19 cellular contexts compared by ENCODE assay signal in genomic region chr22:21563912-21564311, GRCh38. TPM values are rescaled to one million over a fixed set of nuclear protein-coding genes. Genes with fewer than 3 reads are reported as not detected.
DNase-seq lines count a peak whose midpoint lies in the region; ATAC-seq, FAIRE-seq and TF ChIP-seq lines count a peak whose summit lies in the region.
"Had no signal": no experiment of that assay in that cellular context is flagged by ENCODE, and none has a peak within 500 bp of the region (broad histone marks: within the 10 kb centered on the region; RNA-seq: fewer than 3 reads in every experiment).

No MANE protein-coding gene starts in this region.

- H4K5ac ChIP-seq in H1 (ENCODE audit: insufficient read length, low read depth, low read length), result no peak overlapping the region

- no peak for TF ChIP-seq POLR2A in H1 (IDR thresholded peaks at IDR 0.05; ENCODE audit: control extremely low read depth in 1 of 2, low read depth in 2 of 2, low read length in 2 of 2)

- H3K56ac ChIP-seq in H1 (replicated peaks; ENCODE audit: insufficient read length, low read depth, low read length), result no peak overlapping the region

- H3K4me3 Mint-ChIP-seq in activated naive CD8-positive, alpha-beta T cell treated with anti-CD3 and anti-CD28 coated beads for 36 hours, result no peak overlapping the region
- no peak overlapping the region for H3K4me3 Mint-ChIP-seq in activated naive CD8-positive, alpha-beta T cell treated with anti-CD3 and anti-CD28 coated beads, Interleukin-2, amount 50 U/mL, for 24 hours
- H3K4me3 Mint-ChIP-seq in neural progenitor cell, result no peak overlapping the region
- H3K4me3 Mint-ChIP-seq: B cell; CD8-positive, alpha-beta T cell; H9 had no signal

- H3K9ac ChIP-seq in H1 (replicated peaks in 1 of 4; ENCODE audit: extremely low read depth in 1 of 4, low read depth in 3 of 4, low read length in 3 of 4), result no peak overlapping the region
- no peak overlapping the region for H3K9ac ChIP-seq in neural progenitor cell
- H3K9ac ChIP-seq: BLaER1 treated with 17β-estradiol and CSF1 and Interleukin-3, amounts not matched to agents 10 nM and 100 nM had no signal

- no peaks in the 10 kb centered on the region; a peak in 1 of 7 replicates for H3K27me3 ChIP-seq in H1 (replicated peaks in 1 of 4; ENCODE audit: control insufficient read depth in 3 of 4, extremely low read depth in 1 of 4, insufficient read depth in 3 of 4, low read length in 3 of 4)
- H3K27me3 ChIP-seq in neural progenitor cell, result no peaks in the 10 kb centered on the region
- H3K27me3 ChIP-seq: BLaER1 treated with 17β-estradiol and CSF1 and Interleukin-3, amounts not matched to agents 10 nM and 100 nM had no signal

- no peak for TF ChIP-seq EP300 in H1 (IDR thresholded peaks at IDR 0.05; ENCODE audit: borderline replicate concordance in 1 of 2, low read depth in 2 of 2, low read length in 2 of 2)

- H3K27ac ChIP-seq in H1 (ENCODE audit: low read depth, low read length) (no peak overlapping the region), neural progenitor cell (no peak overlapping the region)
- H3K27ac ChIP-seq: BLaER1 treated with 17β-estradiol and CSF1 and Interleukin-3, amounts not matched to agents 10 nM and 100 nM had no signal

- H3K36me3 Mint-ChIP-seq in activated naive CD8-positive, alpha-beta T cell treated with anti-CD3 and anti-CD28 coated beads for 36 hours, result peaks cover 8% of the 10 kb centered on the region
- H3K36me3 Mint-ChIP-seq in activated naive CD8-positive, alpha-beta T cell treated with anti-CD3 and anti-CD28 coated beads, Interleukin-2, amount 50 U/mL, for 24 hours (ENCODE audit: low read depth), result peaks cover 6% of the 10 kb centered on the region
- no peaks in the 10 kb centered on the region for H3K36me3 Mint-ChIP-seq in neural progenitor cell
- H3K36me3 Mint-ChIP-seq: IgD-negative memory B cell had no signal

- H3K4me1 ChIP-seq in H1 (replicated peaks in 1 of 4; ENCODE audit: control insufficient read depth in 3 of 4, insufficient read depth in 4 of 4, low read length in 3 of 4) (no peaks in the 10 kb centered on the region), neural progenitor cell (peaks cover 7% of the 10 kb centered on the region)

- H3K9me3 ChIP-seq in H1 (ENCODE audit: insufficient read depth in 2 of 2, low read depth in 1 of 2, low read length in 1 of 2) (no peaks in the 10 kb centered on the region), neural progenitor cell (ENCODE audit: low read depth) (no peaks in the 10 kb centered on the region)
- H3K9me3 ChIP-seq: BLaER1 treated with 17β-estradiol and CSF1 and Interleukin-3, amounts not matched to agents 10 nM and 100 nM had no signal

- peak overlapping the region; percentile 7 for H3K27ac Mint-ChIP-seq in activated naive CD8-positive, alpha-beta T cell treated with anti-CD3 and anti-CD28 coated beads for 36 hours
- H3K27ac Mint-ChIP-seq in activated naive CD8-positive, alpha-beta T cell treated with anti-CD3 and anti-CD28 coated beads, Interleukin-2, amount 50 U/mL, for 24 hours, result no peak overlapping the region
- H3K27ac Mint-ChIP-seq in neural progenitor cell, result no peak overlapping the region
- H3K27ac Mint-ChIP-seq: B cell; CD8-positive, alpha-beta T cell; H9 had no signal

- H2BK15ac ChIP-seq in H1 (ENCODE audit: low read length), result no peak overlapping the region

- no peak overlapping the region for H2BK12ac ChIP-seq in H1 (ENCODE audit: low read depth, low read length)

- H4K8ac ChIP-seq in H1 (ENCODE audit: extremely low read depth, insufficient read depth, low read length), result no peak overlapping the region

- no peak overlapping the region for H3K4ac ChIP-seq in H1 (replicated peaks; ENCODE audit: insufficient read length, low read depth, low read length)

- TF ChIP-seq RAD21 in H1 (IDR thresholded peaks at IDR 0.05 in 1 of 2, conservative IDR thresholded peaks at IDR 0.05 in 1 of 2; ENCODE audit: low read depth in 2 of 2, low read length in 2 of 2), result no peak

- CTCF ChIA-PET in H1 (lab: Charles Lee; ENCODE audit: partially characterized antibody), result interaction anchor here (0.5 to 1.1 kb wide), 2 partner anchors 12 to 179 kb away, joined by 3 read pairs; no protein-coding TSS in a partner anchor

- no peak overlapping the region for H3K18ac ChIP-seq in H1 (ENCODE audit: extremely low read depth, low read length)

- H3K27me3 Mint-ChIP-seq in activated naive CD8-positive, alpha-beta T cell treated with anti-CD3 and anti-CD28 coated beads for 36 hours, result no peaks in the 10 kb centered on the region
- H3K27me3 Mint-ChIP-seq in activated naive CD8-positive, alpha-beta T cell treated with anti-CD3 and anti-CD28 coated beads, Interleukin-2, amount 50 U/mL, for 24 hours, result no peaks in the 10 kb centered on the region
- peaks cover 7% of the 10 kb centered on the region for H3K27me3 Mint-ChIP-seq in neural progenitor cell (ENCODE audit: insufficient read depth, low read depth)
- H3K27me3 Mint-ChIP-seq: B cell, IgD-negative memory B cell had no signal

- H2AFZ ChIP-seq in H1 (ENCODE audit: low read length) (no peak overlapping the region), neural progenitor cell (replicated peaks) (no peak overlapping the region)

- no peak overlapping the region for H2BK120ac ChIP-seq in H1 (replicated peaks; ENCODE audit: low read depth, low read length)

- no peak for ATAC-seq in activated naive CD8-positive, alpha-beta T cell treated with anti-CD3 and anti-CD28 coated beads, Interleukin-2, amount 50 U/mL, for 24 hours
- no peak for ATAC-seq in HG03442 (IDR thresholded peaks at IDR 0.05; ENCODE audit: unreplicated experiment)
- ATAC-seq: CD8-positive, alpha-beta T cell; GM12878; HepG2 had no signal

- H3K79me2 ChIP-seq in H1 (ENCODE audit: control insufficient read depth in 1 of 2, insufficient read depth in 2 of 2, low read length in 2 of 2) (peaks cover 8 to 13% of the 10 kb centered on the region in 2 experiments), neural progenitor cell (ENCODE audit: low read depth) (peaks cover 14% of the 10 kb centered on the region)

- peaks cover 13% of the 10 kb centered on the region for H3F3A ChIP-seq in neural progenitor cell (ENCODE audit: low read depth)

- no peaks in the 10 kb centered on the region for H3K36me3 ChIP-seq in H1 (ENCODE audit: control insufficient read depth in 2 of 4, insufficient read depth in 4 of 4, low read length in 3 of 4)
- H3K36me3 ChIP-seq in neural progenitor cell, result no peaks in the 10 kb centered on the region

- peaks cover 8% of the 10 kb centered on the region for H3K4me1 Mint-ChIP-seq in activated naive CD8-positive, alpha-beta T cell treated with anti-CD3 and anti-CD28 coated beads for 36 hours
- H3K4me1 Mint-ChIP-seq in activated naive CD8-positive, alpha-beta T cell treated with anti-CD3 and anti-CD28 coated beads, Interleukin-2, amount 50 U/mL, for 24 hours, result peaks cover 8% of the 10 kb centered on the region
- H3K4me1 Mint-ChIP-seq in neural progenitor cell, result peaks cover 8% of the 10 kb centered on the region

- H3K79me1 ChIP-seq in H1 (ENCODE audit: low read depth, low read length), result no peaks in the 10 kb centered on the region

- peak overlapping the region; percentile 28; the same call in 1 of the 2 replicates for H2AK5ac ChIP-seq in H1 (ENCODE audit: low read depth, low read length)

- POLR2A ChIA-PET in H1 (lab: Charles Lee; ENCODE audit: partially characterized antibody), result interaction anchor here (1.5 kb wide), 1 partner anchor 9 kb away, joined by 3 read pairs; no protein-coding TSS in a partner anchor

- no peak overlapping the region for H3K4me3 ChIP-seq in H1 (ENCODE audit: extremely low read depth in 1 of 4, insufficient read depth in 2 of 4, low read depth in 3 of 4, low read length in 4 of 4)
- no peak overlapping the region for H3K4me3 ChIP-seq in neural progenitor cell
- H3K4me3 ChIP-seq: BLaER1 treated with 17β-estradiol and CSF1 and Interleukin-3, amounts not matched to agents 10 nM and 100 nM; GM12878 had no signal

- WGBS in H1 (ENCODE audit: extremely low coverage in 1 of 2, insufficient coverage in 1 of 2, insufficient read length in 1 of 2, insufficient replicate concordance in 2 of 2, low coverage in 1 of 2, low lambda C conversion rate in 2 of 2, missing lambda C conversion rate in 1 of 2), 2 experiments, result 87% methylated on average over 8 of the region's 8 CpGs; no CpG with 5 or more reads in 1 of the 2 experiments

- no peak for DNase-seq in activated naive CD8-positive, alpha-beta T cell treated with anti-CD3 and anti-CD28 coated beads for 36 hours
- DNase-seq in activated naive CD8-positive, alpha-beta T cell treated with anti-CD3 and anti-CD28 coated beads, Interleukin-2, amount 50 U/mL, for 24 hours, result no peak
- DNase-seq in H1 (ENCODE audit: low read depth in 1 of 2, low spot score in 2 of 2), result no peak
- DNase-seq in posterior vena cava (ENCODE audit: low spot score), result peak; percentile 2
- no peak for DNase-seq in COR-L47 (lab: John Stamatoyannopoulos, UW)
- no peak for DNase-seq in neural progenitor cell (ENCODE audit: low spot score)
- DNase-seq: CD8-positive, alpha-beta T cell; DMS153; DMS79; GOT3; H9 had no signal

- FAIRE-seq in H1 (lab: Jason Lieb, UNC), result no peak
- FAIRE-seq: D721Med, GM12878, HepG2 had no signal

- H4K91ac ChIP-seq in H1 (replicated peaks; ENCODE audit: insufficient read length, low read length), result no peak overlapping the region

- peaks cover 2 to 3% of the 10 kb centered on the region in 2 experiments for H4K20me1 ChIP-seq in H1 (replicated peaks in 1 of 2; ENCODE audit: control insufficient read depth in 1 of 2, insufficient read depth in 2 of 2, low read length in 2 of 2)
- peaks cover 9% of the 10 kb centered on the region for H4K20me1 ChIP-seq in neural progenitor cell (ENCODE audit: low read depth)

- H3K4me2 ChIP-seq in H1 (ENCODE audit: insufficient read depth in 1 of 2, low read depth in 2 of 2, low read length in 2 of 2), result no peak overlapping the region
- H3K4me2 ChIP-seq in neural progenitor cell, result no peak overlapping the region
- H3K4me2 ChIP-seq: BLaER1 treated with 17β-estradiol and CSF1 and Interleukin-3, amounts not matched to agents 10 nM and 100 nM had no signal

- TF ChIP-seq CTCF in H1 (IDR thresholded peaks at IDR 0.05; ENCODE audit: control extremely low read depth in 1 of 3, insufficient read depth in 1 of 3, low read depth in 1 of 3, low read length in 3 of 3) (no peak), neural progenitor cell (IDR thresholded peaks at IDR 0.05) (no peak)

- H2BK5ac ChIP-seq in H1 (ENCODE audit: low read depth, low read length), result no peak overlapping the region

- intact Hi-C loops in posterior vena cava (cut with DNase I), result no loop called here

- H3K23me2 ChIP-seq in H1 (ENCODE audit: low read depth, low read length), result no peaks in the 10 kb centered on the region; the same call in 1 of the 2 replicates

- no peaks in the 10 kb centered on the region for H3K9me3 Mint-ChIP-seq in activated naive CD8-positive, alpha-beta T cell treated with anti-CD3 and anti-CD28 coated beads for 36 hours
- no peaks in the 10 kb centered on the region for H3K9me3 Mint-ChIP-seq in activated naive CD8-positive, alpha-beta T cell treated with anti-CD3 and anti-CD28 coated beads, Interleukin-2, amount 50 U/mL, for 24 hours
- no peaks in the 10 kb centered on the region for H3K9me3 Mint-ChIP-seq in neural progenitor cell
- H3K9me3 Mint-ChIP-seq: CD8-positive, alpha-beta T cell; H9; IgD-negative memory B cell had no signal

- no peak overlapping the region for H3K23ac ChIP-seq in H1 (ENCODE audit: insufficient read length)

- H2BK20ac ChIP-seq in H1 (ENCODE audit: low read length), result 0 out of 2 replicates have a peak overlapping the region, but pooled peaks have one; percentile 10

- no peak overlapping the region for H3K14ac ChIP-seq in H1 (ENCODE audit: insufficient read length)

RNA-seq across cellular contexts. Expression of gene UBE2L3, which starts 3.6 kb away (rescaled TPM):
- total RNA-seq in activated naive CD8-positive, alpha-beta T cell treated with anti-CD3 and anti-CD28 coated beads for 36 hours, result 10 to 100 TPM; 70.0 to 72.9 TPM
- 90.0 and 92.3 TPM in 2 replicates for total RNA-seq in H1 (2021; fragmentation: NEBNext Ultra II Directional; extraction: Animal tissue kit (Norgen Biotek cat#: 25700))
- polyA plus RNA-seq in H1 (2011; rRNA removed), result 55.5 and 63.5 TPM in 2 replicates
- 60.3 TPM for polyA plus RNA-seq in H1 (2011; cell fraction: cytosol; rRNA removed)
- polyA plus RNA-seq in H1 (2011; cell fraction: nucleus; rRNA removed), result 35.0 TPM
- polyA plus RNA-seq in H1 (2012, experiment 1 of 2), result 77.4 to 89.4 TPM (median 79.1 TPM) in 4 replicates
- polyA plus RNA-seq in H1 (2012, experiment 2 of 2), result 67.3 TPM
- polyA plus RNA-seq in H1 (2013, experiment 1 of 2), result 120 TPM
- 119 TPM for polyA plus RNA-seq in H1 (2013, experiment 2 of 2)
- polyA minus RNA-seq in H1 (2011; rRNA and poly(A)+ RNA removed), result 43.6 and 46.5 TPM in 2 replicates
- 32.6 TPM for polyA minus RNA-seq in H1 (2011; cell fraction: cytosol; rRNA and poly(A)+ RNA removed)
- polyA minus RNA-seq in H1 (2011; cell fraction: nucleus; rRNA and poly(A)+ RNA removed), result 18.8 TPM
- total RNA-seq in posterior vena cava, result 10 to 100 TPM; 36.2 to 36.8 TPM
- total RNA-seq in neural progenitor cell (ENCODE audit: low replicate concordance), result 51.9 and 61.2 TPM in 2 replicates

RNA-seq across cellular contexts. Expression of gene RIMBP3C, which starts 12.7 kb away (rescaled TPM):
- total RNA-seq in activated naive CD8-positive, alpha-beta T cell treated with anti-CD3 and anti-CD28 coated beads for 36 hours, result under 1 TPM; 0.06 to 0.20 TPM
- total RNA-seq in H1 (2021; fragmentation: NEBNext Ultra II Directional; extraction: Animal tissue kit (Norgen Biotek cat#: 25700)), result not detected in 2 replicates
- 0.08 and 0.20 TPM in 2 replicates for polyA plus RNA-seq in H1 (2011; rRNA removed)
- polyA plus RNA-seq in H1 (2011; cell fraction: cytosol; rRNA removed), result 0.05 TPM
- polyA plus RNA-seq in H1 (2011; cell fraction: nucleus; rRNA removed), result 0.16 TPM
- 0.05 to 0.15 TPM (median 0.09 TPM) in 3 of 4 replicates, not detected in the other for polyA plus RNA-seq in H1 (2012, experiment 1 of 2)
- 0.16 TPM for polyA plus RNA-seq in H1 (2012, experiment 2 of 2)
- polyA plus RNA-seq in H1 (2013, experiment 1 of 2), result 0.08 TPM
- polyA plus RNA-seq in H1 (2013, experiment 2 of 2), result 0.07 TPM
- 0.02 and 0.22 TPM in 2 replicates for polyA minus RNA-seq in H1 (2011; rRNA and poly(A)+ RNA removed)
- 0.29 TPM for polyA minus RNA-seq in H1 (2011; cell fraction: cytosol; rRNA and poly(A)+ RNA removed)
- 0.60 TPM for polyA minus RNA-seq in H1 (2011; cell fraction: nucleus; rRNA and poly(A)+ RNA removed)
- under 1 TPM in 1 of 2 donors, not detected in 1; 0.14 TPM for total RNA-seq in posterior vena cava
- 0.81 and 1.2 TPM in 2 replicates for total RNA-seq in neural progenitor cell (ENCODE audit: low replicate concordance)
- total RNA-seq: CD8-positive, alpha-beta T cell; Daoy had no signal
- polyA plus RNA-seq: HepG2 had no signal
